30 cellular contexts compared by ENCODE assay signal in the genomic region with DNA sequence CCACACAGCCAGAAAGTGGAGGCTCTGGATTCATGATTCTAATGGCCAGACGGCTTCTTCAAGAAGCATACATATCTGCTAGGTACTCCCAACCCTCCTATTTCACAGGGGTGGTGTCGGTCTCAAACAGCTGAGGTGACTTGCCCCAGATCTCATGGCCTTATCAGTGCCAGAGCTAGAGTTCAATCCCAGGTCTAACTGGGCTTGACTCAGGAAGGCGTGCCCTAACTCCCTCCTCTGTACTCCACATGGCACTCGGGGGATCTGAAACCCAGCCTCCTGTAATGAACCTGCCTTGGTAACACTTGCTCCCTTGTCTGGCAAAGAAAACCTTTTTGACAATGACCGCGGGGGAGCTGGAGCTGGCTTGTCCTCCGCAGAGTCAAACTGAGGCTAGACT. TPM values are rescaled to one million over a fixed set of nuclear protein-coding genes. Genes with fewer than 3 reads are reported as not detected.
A peak's percentile ranks its signal among the peaks of the same experiment; 100 is the strongest.
DNase-seq lines count a peak whose midpoint lies in the region; ATAC-seq and TF ChIP-seq lines count a peak whose summit lies in the region.
"Had no signal": no experiment of that assay in that cellular context is flagged by ENCODE, and none has a peak within 500 bp of the region (broad histone marks: within the 10 kb centered on the region; RNA-seq: fewer than 3 reads in every experiment).

No MANE protein-coding gene starts in this region.

- H3K4me3 Mint-ChIP-seq in H9 (no peak overlapping the region), neural progenitor cell (no peak overlapping the region)
- H3K4me3 Mint-ChIP-seq: activated naive CD8-positive, alpha-beta T cell treated with anti-CD3 and anti-CD28 coated beads for 36 hours; central memory CD8-positive, alpha-beta T cell had no signal

- H3K4me2 ChIP-seq in H9 (ENCODE audit: insufficient read depth, insufficient read length, low read length) (no peak overlapping the region), neural progenitor cell (no peak overlapping the region)
- H3K4me2 ChIP-seq: KMS-11 had no signal

- no peak overlapping the region for H2BK5ac ChIP-seq in H9 (ENCODE audit: insufficient read length, low read length)

- H2BK120ac ChIP-seq in H9 (ENCODE audit: low read depth, low read length, poor library complexity, severe bottlenecking): no peak overlapping the region

- POLR2A ChIA-PET in AG04450 (lab: Yijun Ruan, JAX): no interaction called here

- no peak for TF ChIP-seq CTCF in AG04450 (IDR thresholded peaks at IDR 0.05; ENCODE audit: low read depth, low read length)
- no peak for TF ChIP-seq CTCF in H9 (conservative IDR thresholded peaks at IDR 0.05)
- TF ChIP-seq CTCF in esophagus squamous epithelium (IDR thresholded peaks at IDR 0.05): no peak
- no peak for TF ChIP-seq CTCF in neural progenitor cell (IDR thresholded peaks at IDR 0.05)

- H3K36me3 Mint-ChIP-seq in H9 (ENCODE audit: insufficient read depth in 1 of 3, low read depth in 3 of 3): peaks cover 0 to 20% (median 0%) of the 10 kb centered on the region in 3 experiments; a peak in 4 of 7 replicates
- no peaks in the 10 kb centered on the region for H3K36me3 Mint-ChIP-seq in neural progenitor cell
- H3K36me3 Mint-ChIP-seq: activated naive CD8-positive, alpha-beta T cell treated with anti-CD3 and anti-CD28 coated beads for 36 hours had no signal

- H3K9me3 ChIP-seq in AG04450 (ENCODE audit: control insufficient read depth, insufficient read depth, low read length) (no peaks in the 10 kb centered on the region; the same call in 1 of the 2 replicates), H9 (ENCODE audit: control insufficient read depth, low read depth, low read length) (no peaks in the 10 kb centered on the region), esophagus squamous epithelium (no peaks in the 10 kb centered on the region), neural progenitor cell (ENCODE audit: low read depth) (no peaks in the 10 kb centered on the region)
- H3K9me3 ChIP-seq: transverse colon had no signal

- H4K5ac ChIP-seq in H9 (ENCODE audit: insufficient read length, low read depth, low read length): no peak overlapping the region

- peaks cover 2 to 9% of the 10 kb centered on the region in 2 experiments; a peak in 1 of 4 replicates for H3K4me1 Mint-ChIP-seq in H9
- H3K4me1 Mint-ChIP-seq in neural progenitor cell: peaks cover 42% of the 10 kb centered on the region
- H3K4me1 Mint-ChIP-seq: central memory CD8-positive, alpha-beta T cell had no signal

- H3K27ac Mint-ChIP-seq in H9 (peak overlapping the region in 2 of 3 experiments; percentile 36 to 84; a peak in 3 of 7 replicates), neural progenitor cell (peak overlapping the region; percentile 57)
- H3K27ac Mint-ChIP-seq: activated naive CD8-positive, alpha-beta T cell treated with anti-CD3 and anti-CD28 coated beads for 36 hours had no signal

- no peak for TF ChIP-seq POLR2A in esophagus squamous epithelium (IDR thresholded peaks at IDR 0.05)

- H2AFZ ChIP-seq in H9 (ENCODE audit: low read length) (no peak overlapping the region), neural progenitor cell (replicated peaks) (no peak overlapping the region)

- no peak overlapping the region for H2BK15ac ChIP-seq in H9 (ENCODE audit: low read depth, low read length)

- H3K4ac ChIP-seq in H9 (ENCODE audit: low read depth, low read length): no peak overlapping the region

- H3K27me3 Mint-ChIP-seq in H9 (ENCODE audit: low read depth): no peaks in the 10 kb centered on the region; the same call in 1 of the 2 replicates
- H3K27me3 Mint-ChIP-seq in neural progenitor cell (ENCODE audit: insufficient read depth, low read depth): peaks cover 10% of the 10 kb centered on the region
- H3K27me3 Mint-ChIP-seq: activated naive CD8-positive, alpha-beta T cell treated with anti-CD3 and anti-CD28 coated beads for 36 hours; central memory CD8-positive, alpha-beta T cell had no signal

- ATAC-seq in HG02973 (IDR thresholded peaks at IDR 0.05; ENCODE audit: unreplicated experiment) (no peak), GM21529 (IDR thresholded peaks at IDR 0.05; ENCODE audit: unreplicated experiment) (no peak)

- H3K27ac ChIP-seq in AG04450 (ENCODE audit: low read depth, low read length) (peak overlapping the region; percentile 31), H9 (ENCODE audit: insufficient read length, low read depth, low read length) (no peak overlapping the region), esophagus squamous epithelium (peak overlapping the region in 3 of 4 donors; percentile 44 to 71 (median 59)), neural progenitor cell (no peak overlapping the region)
- H3K27ac ChIP-seq: KMS-11, SK-N-MC had no signal

- intact Hi-C loops in esophagus squamous epithelium (cut with DNase I): no loop called here

- CTCF ChIA-PET in AG04450 (lab: Charles Lee): interaction anchor here (0.7 to 2.6 kb wide), 5 partner anchors 13 to 194 kb away, joined by 3 to 11 read pairs (median 5); no protein-coding TSS in a partner anchor

- H3K23ac ChIP-seq in H9 (ENCODE audit: insufficient read length, low read depth, low read length): no peak overlapping the region

- H2BK20ac ChIP-seq in H9 (ENCODE audit: low read depth, low read length, poor library complexity, severe bottlenecking): no peak overlapping the region

- H3K36me3 ChIP-seq in esophagus squamous epithelium: peaks cover 7 to 39% (median 7%) of the 10 kb centered on the region in 3 donors
- H3K36me3 ChIP-seq in neural progenitor cell: no peaks in the 10 kb centered on the region

- WGBS in H9 (ENCODE audit: extremely low coverage, insufficient read length, low lambda C conversion rate): no CpG with 5 or more reads among the region's 7 CpGs
- 30 to 100% methylated on average over 1 to 2 of the region's 7 CpGs for WGBS in esophagus squamous epithelium, 2 donors

- peaks cover 23% of the 10 kb centered on the region for H3F3A ChIP-seq in neural progenitor cell (ENCODE audit: low read depth)

- no peak overlapping the region for H3K56ac ChIP-seq in H9 (ENCODE audit: insufficient read length, low read depth, low read length)

- H2BK12ac ChIP-seq in H9 (ENCODE audit: insufficient read length, low read depth, low read length): no peak overlapping the region

- H3K18ac ChIP-seq in H9 (ENCODE audit: insufficient read length, low read depth, low read length): no peak overlapping the region

- no peak for DNase-seq in AG04450 (ENCODE audit: low read depth, low spot score)
- DNase-seq in H9: no peak
- DNase-seq in esophagus squamous epithelium (lab: John Stamatoyannopoulos, UW): no peak
- no peak for DNase-seq in neural progenitor cell (ENCODE audit: low spot score)
- no peak for DNase-seq in mesenteric fat pad (ENCODE audit: low spot score)
- DNase-seq in NCI-H526 treated with DMSO at 0.1 percent for 48 hours (lab: John Stamatoyannopoulos, UW): no peak
- DNase-seq: activated CD4-positive, alpha-beta T cell treated with anti-CD3 and anti-CD28 coated beads for 4 hours; activated effector memory CD4-positive, alpha-beta T cell treated with Interleukin-2 at 50 U/mL for 16 hours; activated naive CD8-positive, alpha-beta T cell treated with anti-CD3 and anti-CD28 coated beads for 36 hours; activated T-cell treated with anti-CD3 and anti-CD28 coated beads for 4 hours; dermis blood vessel endothelial cell; HCEC 1CT; head of caudate nucleus; kidney glomerular epithelial cell; NCI-H1417 treated with DMSO at 0.1 percent for 48 hours; NCI-H446; NCI-H82; nucleus accumbens; RPMI8226; transverse colon had no signal

- H4K20me1 ChIP-seq in H9 (ENCODE audit: control insufficient read depth, insufficient read depth, insufficient read length) (no peaks in the 10 kb centered on the region), neural progenitor cell (ENCODE audit: low read depth) (peaks cover 60% of the 10 kb centered on the region)

- H3K79me1 ChIP-seq in H9 (ENCODE audit: insufficient read depth, low read depth, low read length, poor library complexity, severe bottlenecking): no peaks in the 10 kb centered on the region

- H4K8ac ChIP-seq in H9 (replicated peaks; ENCODE audit: insufficient read length, low read depth, low read length): no peak overlapping the region

- H3T11ph ChIP-seq in H9 (ENCODE audit: low read length): no peak overlapping the region

- H3K27me3 ChIP-seq in AG04450 (ENCODE audit: control insufficient read depth, insufficient read depth, low read length) (no peaks in the 10 kb centered on the region), H9 (ENCODE audit: insufficient read depth, low read length) (no peaks in the 10 kb centered on the region), esophagus squamous epithelium (peaks cover 0 to 34% (median 0%) of the 10 kb centered on the region in 4 donors), neural progenitor cell (no peaks in the 10 kb centered on the region)

- no peaks in the 10 kb centered on the region; a peak in 1 of 5 replicates for H3K9me3 Mint-ChIP-seq in H9
- H3K9me3 Mint-ChIP-seq in neural progenitor cell: no peaks in the 10 kb centered on the region
- H3K9me3 Mint-ChIP-seq: activated naive CD8-positive, alpha-beta T cell treated with anti-CD3 and anti-CD28 coated beads for 36 hours; central memory CD8-positive, alpha-beta T cell had no signal

- H2AK5ac ChIP-seq in H9 (ENCODE audit: insufficient read length, low read length): no peak overlapping the region

- no peak overlapping the region for H3K4me3 ChIP-seq in AG04450 (ENCODE audit: low read depth, low read length)
- H3K4me3 ChIP-seq in esophagus squamous epithelium: no peak overlapping the region
- no peak overlapping the region for H3K4me3 ChIP-seq in neural progenitor cell
- H3K4me3 ChIP-seq: SK-N-MC, transverse colon had no signal

- H3K14ac ChIP-seq in H9 (ENCODE audit: insufficient read depth, low read length): no peak overlapping the region

- H3K4me1 ChIP-seq in H9 (ENCODE audit: insufficient read depth, low read length) (no peaks in the 10 kb centered on the region), esophagus squamous epithelium (peaks cover 26 to 60% (median 26%) of the 10 kb centered on the region in 3 donors), neural progenitor cell (no peaks in the 10 kb centered on the region)

- H3K23me2 ChIP-seq in H9 (ENCODE audit: insufficient read length, low read depth, low read length, poor library complexity, severe bottlenecking): no peaks in the 10 kb centered on the region

- H3K9ac ChIP-seq in H9 (ENCODE audit: extremely low read depth, insufficient read length, low read length) (no peak overlapping the region), neural progenitor cell (no peak overlapping the region)
- H3K9ac ChIP-seq: KMS-11 had no signal

- no peak overlapping the region for H4K91ac ChIP-seq in H9 (ENCODE audit: insufficient read length, low read depth, low read length)

- H3K79me2 ChIP-seq in H9 (ENCODE audit: insufficient read depth, low read length) (no peaks in the 10 kb centered on the region), neural progenitor cell (ENCODE audit: low read depth) (no peaks in the 10 kb centered on the region)

RNA-seq across cellular contexts. Expression of a gene that starts 2.1 kb away (rescaled TPM):
- polyA plus RNA-seq in AG04450 (2011; rRNA removed): not detected in 2 replicates
- not detected in 2 replicates for polyA minus RNA-seq in AG04450 (2011; rRNA and poly(A)+ RNA removed)
- not detected in 2 replicates for total RNA-seq in H9 (2021)
- total RNA-seq in esophagus squamous epithelium: under 1 TPM in 1 of 4 donors, not detected in 3; 0.18 TPM
- total RNA-seq in neural progenitor cell (ENCODE audit: low replicate concordance): not detected in 2 replicates
- not detected for total RNA-seq in mesenteric fat pad
- total RNA-seq: activated naive CD8-positive, alpha-beta T cell treated with anti-CD3 and anti-CD28 coated beads for 36 hours; dermis blood vessel endothelial cell; fibroblast of villous mesenchyme; HT1080; lung microvascular endothelial cell; skeletal muscle tissue; T-helper 2 cell treated with Interferon-gamma antibody and Interleukin-4, amounts not matched to agents 100 ng/mL and 5 ng/mL, for 36 hours; transverse colon had no signal

RNA-seq across cellular contexts. Expression of a gene that starts 44.5 kb away (rescaled TPM):
- 2.2 and 3.2 TPM in 2 replicates for polyA plus RNA-seq in AG04450 (2011; rRNA removed)
- 1.2 and 2.3 TPM in 2 replicates for polyA minus RNA-seq in AG04450 (2011; rRNA and poly(A)+ RNA removed)
- total RNA-seq in H9 (2021) (6.2 and 7.1 TPM in 2 replicates), esophagus squamous epithelium (not detected), neural progenitor cell (ENCODE audit: low replicate concordance) (1.8 and 7.2 TPM in 2 replicates), mesenteric fat pad (not detected)
- total RNA-seq: activated naive CD8-positive, alpha-beta T cell treated with anti-CD3 and anti-CD28 coated beads for 36 hours; lung microvascular endothelial cell; skeletal muscle tissue; T-helper 2 cell treated with Interferon-gamma antibody and Interleukin-4, amounts not matched to agents 100 ng/mL and 5 ng/mL, for 36 hours had no signal

RNA-seq across cellular contexts. Expression of a gene that starts 59.5 kb away (rescaled TPM):
- 37.5 and 51.3 TPM in 2 replicates for polyA plus RNA-seq in AG04450 (2011; rRNA removed)
- 81.5 and 92.0 TPM in 2 replicates for polyA minus RNA-seq in AG04450 (2011; rRNA and poly(A)+ RNA removed)
- total RNA-seq in H9 (2021) (79.4 and 83.6 TPM in 2 replicates), esophagus squamous epithelium (10 to 100 TPM; 22.1 to 51.7 (median 27.1) TPM), neural progenitor cell (ENCODE audit: low replicate concordance) (38.4 and 74.0 TPM in 2 replicates), mesenteric fat pad (92.4 TPM)

Comparison
In these comparisons a context has a peak if more than half of its experiments do, and no peak if none do; other contexts are left out.
1. H3K27ac ChIP-seq: peak in AG04450 (single experiment) and esophagus squamous epithelium (3 of 4); none in H9 (single experiment) and neural progenitor cell (single experiment).